37 cellular contexts compared by ENCODE assay signal in genomic region chr5:53908752-53909151, GRCh38.
"Had no signal": no experiment of that assay in that cellular context is flagged by ENCODE, and none has a peak within 500 bp of the region (broad histone marks: within the 10 kb centered on the region; RNA-seq: fewer than 3 reads in every experiment).

No MANE protein-coding gene starts in this region.

- H3K27ac ChIP-seq: adrenal gland, body of pancreas, cardiac muscle cell, colonic mucosa, gastrocnemius medialis, heart left ventricle, WERI-Rb-1 had no signal

- H3K27ac Mint-ChIP-seq: activated B cell treated with CpG ODN at 0.5 μM for 24 hours; activated CD8-positive, alpha-beta memory T cell treated with anti-CD3 and anti-CD28 coated beads, Interleukin-2, amount 10 ng/mL, durations not matched to agents 7 days and 5 days; activated CD8-positive, alpha-beta T cell treated with anti-CD3 and anti-CD28 coated beads, Interleukin-2, amount 10 ng/mL, durations not matched to agents 7 days and 5 days; activated naive CD4-positive, alpha-beta T cell treated with anti-CD3 and anti-CD28 coated beads for 36 hours; activated naive CD4-positive, alpha-beta T cell treated with anti-CD3 and anti-CD28 coated beads, Interleukin-2, amount 50 U/mL, for 24 hours; activated naive CD8-positive, alpha-beta T cell treated with anti-CD3 and anti-CD28 coated beads for 36 hours; activated naive CD8-positive, alpha-beta T cell treated with anti-CD3 and anti-CD28 coated beads, Interleukin-2, amount 50 U/mL, for 24 hours; activated T-helper 1 cell treated with anti-CD3 and anti-CD28 coated beads, Interleukin-12 subunit alpha, Interleukin-12 subunit beta, Interleukin-2, Interleukin-4 antibody, amounts not matched to agents 30 ng/mL and 10 ng/mL and 1 ng/mL, durations not matched to agents 14 hours and 24 hours and 36 hours; activated T-helper 2 cell treated with anti-CD3 and anti-CD28 coated beads, Interferon-gamma antibody, Interleukin-2, Interleukin-4, amounts not matched to agents 10 μg/mL and 5 μg/mL and 100 μg/mL, durations not matched to agents 14 hours and 24 hours and 36 hours; T-cell; T-helper 1 cell treated with Interleukin-12 subunit alpha and Interleukin-12 subunit beta and Interleukin-4 antibody, amounts not matched to agents 30 μg/mL and 1 μg/mL, for 36 hours had no signal

- H3K4me3 Mint-ChIP-seq: activated B cell treated with CpG ODN at 0.5 μM for 24 hours; activated CD8-positive, alpha-beta memory T cell treated with anti-CD3 and anti-CD28 coated beads, Interleukin-2, amount 10 ng/mL, durations not matched to agents 7 days and 5 days; activated CD8-positive, alpha-beta T cell treated with anti-CD3 and anti-CD28 coated beads, Interleukin-2, amount 10 ng/mL, durations not matched to agents 7 days and 5 days; activated naive CD4-positive, alpha-beta T cell treated with anti-CD3 and anti-CD28 coated beads for 36 hours; activated naive CD4-positive, alpha-beta T cell treated with anti-CD3 and anti-CD28 coated beads, Interleukin-2, amount 50 U/mL, for 24 hours; activated naive CD8-positive, alpha-beta T cell treated with anti-CD3 and anti-CD28 coated beads for 36 hours; activated naive CD8-positive, alpha-beta T cell treated with anti-CD3 and anti-CD28 coated beads, Interleukin-2, amount 50 U/mL, for 24 hours; activated T-helper 1 cell treated with anti-CD3 and anti-CD28 coated beads, Interleukin-12 subunit alpha, Interleukin-12 subunit beta, Interleukin-2, Interleukin-4 antibody, amounts not matched to agents 30 ng/mL and 10 ng/mL and 1 ng/mL, durations not matched to agents 14 hours and 24 hours and 36 hours; T-cell; T-helper 1 cell treated with Interleukin-12 subunit alpha and Interleukin-12 subunit beta and Interleukin-4 antibody, amounts not matched to agents 30 μg/mL and 1 μg/mL, for 36 hours had no signal

- H3K4me1 ChIP-seq: adrenal gland, body of pancreas, colonic mucosa, gastrocnemius medialis, heart left ventricle had no signal

- H3K36me3 ChIP-seq: adrenal gland, cardiac muscle cell, colonic mucosa, gastrocnemius medialis, heart left ventricle, WERI-Rb-1 had no signal

- H3K4me3 ChIP-seq: adrenal gland, body of pancreas, cardiac muscle cell, colonic mucosa, gastrocnemius medialis, heart left ventricle had no signal

- ATAC-seq: activated CD4-positive, CD25-positive, alpha-beta regulatory T cell treated with anti-CD3 and anti-CD28 coated beads, Interleukin-2, amount 50 U/mL, for 24 hours; activated CD8-positive, alpha-beta memory T cell treated with anti-CD3 and anti-CD28 coated beads, Interleukin-2, amount 10 ng/mL, durations not matched to agents 7 days and 5 days; activated CD8-positive, alpha-beta T cell treated with anti-CD3 and anti-CD28 coated beads, Interleukin-2, amount 10 ng/mL, durations not matched to agents 7 days and 5 days; activated naive CD8-positive, alpha-beta T cell treated with anti-CD3 and anti-CD28 coated beads, Interleukin-2, amount 50 U/mL, for 24 hours; body of pancreas; esophagus mucosa; gastrocnemius medialis; heart left ventricle; T-cell had no signal

- H3K27me3 ChIP-seq: adrenal gland, body of pancreas, cardiac muscle cell, colonic mucosa, gastrocnemius medialis, heart left ventricle had no signal

- H3K9me3 Mint-ChIP-seq: activated B cell treated with CpG ODN at 0.5 μM for 24 hours; activated naive CD4-positive, alpha-beta T cell treated with anti-CD3 and anti-CD28 coated beads for 36 hours; activated naive CD4-positive, alpha-beta T cell treated with anti-CD3 and anti-CD28 coated beads, Interleukin-2, amount 50 U/mL, for 24 hours; activated naive CD8-positive, alpha-beta T cell treated with anti-CD3 and anti-CD28 coated beads for 36 hours; activated naive CD8-positive, alpha-beta T cell treated with anti-CD3 and anti-CD28 coated beads, Interleukin-2, amount 50 U/mL, for 24 hours; activated T-helper 1 cell treated with anti-CD3 and anti-CD28 coated beads, Interleukin-12 subunit alpha, Interleukin-12 subunit beta, Interleukin-2, Interleukin-4 antibody, amounts not matched to agents 30 ng/mL and 10 ng/mL and 1 ng/mL, durations not matched to agents 14 hours and 24 hours and 36 hours; activated T-helper 2 cell treated with anti-CD3 and anti-CD28 coated beads, Interferon-gamma antibody, Interleukin-2, Interleukin-4, amounts not matched to agents 10 μg/mL and 5 μg/mL and 100 μg/mL, durations not matched to agents 14 hours and 24 hours and 36 hours; T-cell; T-helper 1 cell treated with Interleukin-12 subunit alpha and Interleukin-12 subunit beta and Interleukin-4 antibody, amounts not matched to agents 30 μg/mL and 1 μg/mL, for 36 hours had no signal

- H3K36me3 Mint-ChIP-seq: activated CD8-positive, alpha-beta memory T cell treated with anti-CD3 and anti-CD28 coated beads, Interleukin-2, amount 10 ng/mL, durations not matched to agents 7 days and 5 days had no signal

- H3K4me1 Mint-ChIP-seq: activated B cell treated with CpG ODN at 0.5 μM for 24 hours; activated CD8-positive, alpha-beta memory T cell treated with anti-CD3 and anti-CD28 coated beads, Interleukin-2, amount 10 ng/mL, durations not matched to agents 7 days and 5 days; activated naive CD4-positive, alpha-beta T cell treated with anti-CD3 and anti-CD28 coated beads, Interleukin-2, amount 50 U/mL, for 24 hours; activated naive CD8-positive, alpha-beta T cell treated with anti-CD3 and anti-CD28 coated beads, Interleukin-2, amount 50 U/mL, for 24 hours; T-cell had no signal

- DNase-seq: activated B cell treated with CpG ODN at 0.5 μM for 24 hours; activated CD4-positive, alpha-beta T cell treated with anti-CD3 and anti-CD28 coated beads for 48 hours; activated CD4-positive, alpha-beta T cell treated with anti-CD3 and anti-CD28 coated beads, Interleukin-2, amount 50 U/mL, for 1 hour; activated CD4-positive, alpha-beta T cell treated with anti-CD3 and anti-CD28 coated beads, Interleukin-2, amount 50 U/mL, for 48 hours; activated CD8-positive, alpha-beta memory T cell treated with anti-CD3 and anti-CD28 coated beads, Interleukin-2, amount 10 ng/mL, durations not matched to agents 7 days and 5 days; activated CD8-positive, alpha-beta memory T cell treated with anti-CD3 and anti-CD28 coated beads, Interleukin-2, amount 50 U/mL, for 4 hours; activated CD8-positive, alpha-beta T cell treated with anti-CD3 and anti-CD28 coated beads, Interleukin-2, amount 10 ng/mL, durations not matched to agents 7 days and 5 days; activated effector memory CD4-positive, alpha-beta T cell treated with anti-CD3 and anti-CD28 coated beads, Interleukin-2, amount 50 U/mL, for 16 hours; activated naive CD4-positive, alpha-beta T cell treated with anti-CD3 and anti-CD28 coated beads for 36 hours; activated naive CD8-positive, alpha-beta T cell treated with anti-CD3 and anti-CD28 coated beads for 36 hours; activated naive CD8-positive, alpha-beta T cell treated with anti-CD3 and anti-CD28 coated beads, Interleukin-2, amount 50 U/mL, for 24 hours; activated T-cell treated with anti-CD3 and anti-CD28 coated beads, Interleukin-2, amount 50 U/mL, for 1 hour; activated T-cell treated with anti-CD3 and anti-CD28 coated beads, Interleukin-2, amount 50 U/mL, for 48 hours; adrenal gland; amygdala; aorta; body of pancreas; central memory CD4-positive, alpha-beta T cell; cerebellar nuclear complex; colonic mucosa; effector CD8-positive, alpha-beta T cell; foreskin fibroblast; gastrocnemius medialis; glutamatergic neuron; heart left ventricle; T-cell; T-helper 9 cell; WERI-Rb-1 had no signal

- FAIRE-seq: endometrium, endothelial cell of umbilical vein had no signal

- H3K27me3 Mint-ChIP-seq: activated B cell treated with CpG ODN at 0.5 μM for 24 hours; activated CD8-positive, alpha-beta memory T cell treated with anti-CD3 and anti-CD28 coated beads, Interleukin-2, amount 10 ng/mL, durations not matched to agents 7 days and 5 days; activated naive CD4-positive, alpha-beta T cell treated with anti-CD3 and anti-CD28 coated beads, Interleukin-2, amount 50 U/mL, for 24 hours; activated naive CD8-positive, alpha-beta T cell treated with anti-CD3 and anti-CD28 coated beads for 36 hours; activated naive CD8-positive, alpha-beta T cell treated with anti-CD3 and anti-CD28 coated beads, Interleukin-2, amount 50 U/mL, for 24 hours; T-cell had no signal
